Comparison of ENCODE assay signal across 8 cellular contexts in the genomic region with DNA sequence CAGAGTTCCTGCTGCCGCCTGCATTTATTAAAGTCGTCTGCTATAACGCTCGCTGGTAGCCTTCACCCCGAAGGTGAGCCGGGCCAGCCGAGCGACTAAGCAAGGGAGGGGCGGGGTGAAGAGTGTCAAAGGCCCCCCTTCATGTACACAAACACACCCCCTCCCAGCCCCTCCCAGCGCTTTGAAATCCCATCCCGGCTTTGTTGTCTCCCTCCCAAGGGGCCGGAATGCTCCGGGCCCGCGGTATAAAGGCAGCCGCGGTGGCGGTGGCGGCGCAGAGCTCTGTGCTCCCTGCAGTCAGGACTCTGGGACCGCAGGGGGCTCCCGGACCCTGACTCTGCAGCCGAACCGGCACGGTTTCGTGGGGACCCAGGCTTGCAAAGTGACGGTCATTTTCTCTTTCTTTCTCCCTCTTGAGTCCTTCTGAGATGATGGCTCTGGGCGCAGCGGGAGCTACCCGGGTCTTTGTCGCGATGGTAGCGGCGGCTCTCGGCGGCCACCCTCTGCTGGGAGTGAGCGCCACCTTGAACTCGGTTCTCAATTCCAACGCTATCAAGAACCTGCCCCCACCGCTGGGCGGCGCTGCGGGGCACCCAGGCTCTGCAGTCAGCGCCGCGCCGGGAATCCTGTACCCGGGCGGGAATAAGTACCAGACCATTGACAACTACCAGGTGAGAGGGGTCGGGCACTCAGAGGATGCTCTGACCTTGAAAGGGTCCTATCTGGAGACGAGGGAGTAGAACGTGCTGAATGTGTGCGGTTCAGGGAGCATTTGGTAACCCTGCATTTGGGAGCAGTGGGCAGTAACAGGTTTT. TPM values are rescaled to one million over a fixed set of nuclear protein-coding genes. Genes with fewer than 3 reads are reported as not detected.
DNase-seq lines count a peak whose midpoint lies in the region; FAIRE-seq and TF ChIP-seq lines count a peak whose summit lies in the region.

A gene with protein sequence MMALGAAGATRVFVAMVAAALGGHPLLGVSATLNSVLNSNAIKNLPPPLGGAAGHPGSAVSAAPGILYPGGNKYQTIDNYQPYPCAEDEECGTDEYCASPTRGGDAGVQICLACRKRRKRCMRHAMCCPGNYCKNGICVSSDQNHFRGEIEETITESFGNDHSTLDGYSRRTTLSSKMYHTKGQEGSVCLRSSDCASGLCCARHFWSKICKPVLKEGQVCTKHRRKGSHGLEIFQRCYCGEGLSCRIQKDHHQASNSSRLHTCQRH (plus strand): TSS at position 275 of the 815 bp plus-strand sequence. CDS start 154 bp downstream, at position 429.

- H3K79me2 ChIP-seq in KMS-11 (ENCODE audit: insufficient read depth, low read depth): no peaks in the 10 kb centered on the region

- peaks cover 2% of the 10 kb centered on the region for H3K9me3 Mint-ChIP-seq in glutamatergic neuron (ENCODE audit: unreplicated experiment)

- no peaks in the 10 kb centered on the region for H4K20me1 ChIP-seq in KMS-11 (ENCODE audit: insufficient read depth)

- peak within 1 kb of the TSS; percentile 68 for H2AK5ac ChIP-seq in neuronal stem cell (ENCODE audit: low read depth, low read length)

- in situ Hi-C loops in GM13977 (cut with MboI; ENCODE audit: low pct_unique_long_range_greater_than_20kb, low sequenced_read_pairs, unreplicated experiment): loop anchor here (10.0 to 25.0 kb wide), 2 partner anchors 171 to 273 kb away; no protein-coding TSS in a partner anchor

- H3K4me1 ChIP-seq in KMS-11 (ENCODE audit: low read depth, poor library complexity, severe bottlenecking) (peaks cover 13% of the 10 kb centered on the region), neuronal stem cell (ENCODE audit: control insufficient read depth in 2 of 2, insufficient read depth in 1 of 2, low read depth in 1 of 2, low read length in 2 of 2) (peaks cover 2 to 8% of the 10 kb centered on the region in 2 donors)

- H3K4me1 Mint-ChIP-seq in glutamatergic neuron (ENCODE audit: low read depth, unreplicated experiment): peaks cover 6% of the 10 kb centered on the region

- H3K27me3 ChIP-seq in KMS-11 (ENCODE audit: insufficient read depth, low read depth): no peaks in the 10 kb centered on the region
- peaks cover 7 to 53% (median 7%) of the 10 kb centered on the region in 3 experiments for H3K27me3 ChIP-seq in neuronal stem cell (ENCODE audit: control insufficient read depth in 3 of 3, insufficient read depth in 3 of 3, low read depth in 1 of 3, low read length in 3 of 3)

- H4K8ac ChIP-seq in neuronal stem cell (ENCODE audit: low read depth, low read length): no peak within 1 kb of the TSS

- H2BK12ac ChIP-seq in neuronal stem cell (ENCODE audit: low read length): no peak within 1 kb of the TSS

- no peak within 1 kb of the TSS for H2BK5ac ChIP-seq in neuronal stem cell (ENCODE audit: low read length)

- peak within 1 kb of the TSS; percentile 21; the same call in 1 of the 2 replicates for H3K9ac ChIP-seq in KMS-11
- H3K9ac ChIP-seq in neuronal stem cell (ENCODE audit: low read depth, low read length, poor library complexity): no peak within 1 kb of the TSS

- H3K27ac ChIP-seq in KMS-11: no peak within 1 kb of the TSS
- no peak within 1 kb of the TSS for H3K27ac ChIP-seq in neuronal stem cell (replicated peaks; ENCODE audit: low read length)

- peaks cover 11% of the 10 kb centered on the region for H3K27me3 Mint-ChIP-seq in glutamatergic neuron (ENCODE audit: unreplicated experiment)

- H2BK120ac ChIP-seq in neuronal stem cell (ENCODE audit: low read depth, low read length): no peak within 1 kb of the TSS

- FAIRE-seq in D721Med (lab: Jason Lieb, UNC): no peak

- no CpG with 5 or more reads among the region's 53 CpGs for WGBS in neuronal stem cell (ENCODE audit: extremely low coverage in 2 of 2, insufficient read length in 2 of 2, insufficient replicate concordance in 1 of 2), 2 donors

- no peaks in the 10 kb centered on the region for H3K79me1 ChIP-seq in neuronal stem cell (ENCODE audit: low read depth, low read length)

- H3K4me3 ChIP-seq in KMS-11 (IDR thresholded peaks at IDR 0.05; ENCODE audit: insufficient read depth, low read depth, low read length) (no peak within 1 kb of the TSS), neuronal stem cell (ENCODE audit: low read length in 2 of 2) (peak within 1 kb of the TSS; percentile 53 to 66)

- no peaks in the 10 kb centered on the region for H3K9me3 ChIP-seq in neuronal stem cell (replicated peaks in 1 of 2; ENCODE audit: control insufficient read depth in 2 of 2, insufficient read depth in 1 of 2, low read depth in 1 of 2, low read length in 2 of 2)

- no peak within 1 kb of the TSS for H2BK15ac ChIP-seq in neuronal stem cell (ENCODE audit: low read length)

- TF ChIP-seq CTCF in GM13977 (IDR thresholded peaks at IDR 0.05; ENCODE audit: extremely low read depth, insufficient read depth, missing control alignments) (peak; percentile 62), KMS-11 (conservative IDR thresholded peaks at IDR 0.05; ENCODE audit: low read depth, low read length) (peak; percentile 90), glutamatergic neuron (IDR thresholded peaks at IDR 0.05; ENCODE audit: partially characterized antibody, unreplicated experiment) (peak; percentile 90), D721Med (IDR thresholded peaks at IDR 0.05; ENCODE audit: insufficient read depth, missing control alignments) (no peak)

- no peak within 1 kb of the TSS for H3K4ac ChIP-seq in neuronal stem cell (ENCODE audit: low read length)

- no peaks in the 10 kb centered on the region for H3K36me3 ChIP-seq in KMS-11 (ENCODE audit: insufficient read depth)
- no peaks in the 10 kb centered on the region for H3K36me3 ChIP-seq in neuronal stem cell (replicated peaks in 1 of 2; ENCODE audit: control insufficient read depth in 2 of 2, insufficient read depth in 2 of 2, low read length in 2 of 2)

- H3K23ac ChIP-seq in neuronal stem cell (ENCODE audit: low read depth, low read length, poor library complexity): no peak within 1 kb of the TSS

- peak; percentile 96 for DNase-seq in A172 (ENCODE audit: low spot score)
- peak; percentile 28 for DNase-seq in GM13977 (ENCODE audit: low spot score)
- DNase-seq in activated naive CD4-positive, alpha-beta T cell treated with anti-CD3 and anti-CD28 coated beads, Interleukin-2, amount 50 U/mL, for 16 hours: peak; percentile 17
- peak; percentile 83 for DNase-seq in glutamatergic neuron
- peak; percentile 56 for DNase-seq in neuronal stem cell (ENCODE audit: low spot score)
- no peak for DNase-seq in NCI-H526 (lab: John Stamatoyannopoulos, UW)
- no peak for DNase-seq in D721Med (ENCODE audit: insufficient read length, low spot score)

- peak within 1 kb of the TSS; percentile 67 for H3K18ac ChIP-seq in neuronal stem cell (ENCODE audit: low read length)

- H2AFZ ChIP-seq in KMS-11 (ENCODE audit: low read depth) (peak within 1 kb of the TSS; percentile 83), neuronal stem cell (ENCODE audit: low read length) (peak within 1 kb of the TSS; percentile 93)

- no peak within 1 kb of the TSS for H3K14ac ChIP-seq in neuronal stem cell (ENCODE audit: low read length)

- H3K4me2 ChIP-seq in KMS-11 (peak within 1 kb of the TSS; percentile 79), neuronal stem cell (ENCODE audit: insufficient read depth, low read length, poor library complexity, severe bottlenecking) (peak within 1 kb of the TSS; percentile 87)

- no peaks in the 10 kb centered on the region for H3K36me3 Mint-ChIP-seq in glutamatergic neuron (ENCODE audit: unreplicated experiment)

- no peak within 1 kb of the TSS for H4K91ac ChIP-seq in neuronal stem cell (ENCODE audit: low read depth, low read length, poor library complexity)

- H3K4me3 Mint-ChIP-seq in glutamatergic neuron (ENCODE audit: unreplicated experiment): peak within 1 kb of the TSS; percentile 94

- H3K27ac Mint-ChIP-seq in glutamatergic neuron (ENCODE audit: unreplicated experiment): peak within 1 kb of the TSS; percentile 59

RNA-seq across cellular contexts. Expression of the gene that starts here (rescaled TPM):
- total RNA-seq in A172 (2014; rRNA removed; shearing (Covaris generic)): 997 and 1,320 TPM in 2 replicates
- total RNA-seq in glutamatergic neuron (ENCODE audit: unreplicated experiment): 3.1 TPM
- polyA plus RNA-seq in neuronal stem cell (2013, experiment 1 of 2): not detected
- 0.01 TPM for polyA plus RNA-seq in neuronal stem cell (2013, experiment 2 of 2)

Comparison
In these comparisons a context has a peak if more than half of its experiments do, and no peak if none do; other contexts are left out.
1. RNA of the gene that starts here (total RNA-seq): 997 to 1,320 TPM in A172; 3.1 TPM in glutamatergic neuron (single experiment); every median in the first group is over 100 times any median in the second.
2. DNase-seq: peak in A172 (single experiment), GM13977 (single experiment), activated naive CD4-positive, alpha-beta T cell treated with anti-CD3 and anti-CD28 coated beads, Interleukin-2, amount 50 U/mL, for 16 hours (single experiment), glutamatergic neuron (single experiment) and neuronal stem cell (single experiment); none in NCI-H526 (0 of 2) and D721Med (single experiment).